10 cellular contexts compared by ENCODE assay signal in genomic region chr9:135624282-135624681, GRCh38. TPM values are rescaled to one million over a fixed set of nuclear protein-coding genes. Genes with fewer than 3 reads are reported as not detected.
"Had no signal": no experiment of that assay in that cellular context is flagged by ENCODE, and none has a peak within 500 bp of the region (broad histone marks: within the 10 kb centered on the region; RNA-seq: fewer than 3 reads in every experiment).

No MANE protein-coding gene starts in this region.

- H3K36me3 ChIP-seq: HAP-1 had no signal

- H3K4me1 ChIP-seq: HAP-1 had no signal

- H3K4me1 Mint-ChIP-seq: GM23338, H9 had no signal

- H3K27ac Mint-ChIP-seq: GM23338, H9, HFFc6 had no signal

- DNase-seq: GM23248, GOT3, H7, H9, HCEC 1CT, HFFc6 had no signal

- H3K27ac ChIP-seq: GM23248 had no signal

- H3K4me3 Mint-ChIP-seq: GM23338, H9, HFFc6 had no signal

- ATAC-seq: GM23338, HCT116 had no signal

- H3K4me3 ChIP-seq: GM23248, GM23338, HAP-1 had no signal

RNA-seq across cellular contexts. Expression of gene GLT6D1, which starts 15.1 kb away (rescaled TPM):
- total RNA-seq: GM23248, GM23338, H4, H7, H9, HFFc6 had no signal

RNA-seq across cellular contexts. Expression of gene LCN9, which starts 38.8 kb away (rescaled TPM):
- total RNA-seq: GM23248, GM23338, H4, H7, HFFc6 had no signal
